In the genomic region with DNA sequence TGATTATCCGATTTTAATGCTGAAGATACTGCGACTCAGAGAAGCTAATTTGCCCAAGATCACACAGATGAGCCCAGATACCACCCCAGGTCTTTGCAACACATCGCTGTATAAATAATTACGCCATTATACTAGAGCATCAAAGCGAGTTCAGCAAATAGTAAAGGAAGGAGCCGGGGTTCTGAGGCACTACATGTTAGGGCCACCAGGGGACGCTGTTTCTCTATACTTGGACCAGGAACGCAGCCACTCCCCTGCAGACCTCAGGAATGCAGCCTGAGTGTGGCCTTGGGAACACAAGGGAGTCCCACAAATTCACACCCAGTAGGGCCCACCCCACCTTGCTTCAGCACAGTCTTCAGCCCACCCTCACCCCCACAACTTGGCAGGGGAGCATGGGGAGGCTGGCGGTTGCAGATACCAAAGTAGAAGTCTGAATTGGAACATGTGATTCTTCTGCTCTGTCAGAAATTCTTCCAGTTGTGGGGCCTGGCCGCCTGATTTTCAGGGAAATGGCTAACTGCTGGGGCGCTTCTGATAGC, we compare ENCODE assay signal across 8 cellular contexts. TPM values are rescaled to one million over a fixed set of nuclear protein-coding genes. Genes with fewer than 3 reads are reported as not detected.
A peak's percentile ranks its signal among the peaks of the same experiment; 100 is the strongest.
DNase-seq lines count a peak whose midpoint lies in the region; ATAC-seq and TF ChIP-seq lines count a peak whose summit lies in the region.

No MANE protein-coding gene starts in this region.

- no peaks in the 10 kb centered on the region for H4K20me1 ChIP-seq in Loucy (ENCODE audit: insufficient read depth, low read length, poor library complexity, severe bottlenecking)

- DNase-seq in AG08395 (ENCODE audit: low spot score) (peak; percentile 86), SK-N-DZ (ENCODE audit: low spot score) (peak; percentile 55), glomerular visceral epithelial cell (ENCODE audit: extremely low spot score) (peak; percentile 84)
- peak; percentile 82 for DNase-seq in activated naive CD4-positive, alpha-beta T cell treated with anti-CD3 and anti-CD28 coated beads, Interleukin-2, amount 10 ng/mL, durations not matched to agents 7 days and 5 days

- no peaks in the 10 kb centered on the region for H3K9me2 ChIP-seq in Loucy (replicated peaks; ENCODE audit: low read depth, low read length)

- CTCF ChIA-PET in activated naive CD4-positive, alpha-beta T cell treated with anti-CD3 and anti-CD28 coated beads, Interleukin-2, amount 10 ng/mL, durations not matched to agents 7 days and 5 days (lab: Charles Lee): interaction anchor here (0.7 to 5.6 kb wide), 18 partner anchors 12 to 187 kb away, joined by 3 to 50 read pairs (median 4); no protein-coding TSS in a partner anchor

- peaks cover 85% of the 10 kb centered on the region for H3K27me3 Mint-ChIP-seq in activated naive CD4-positive, alpha-beta T cell treated with anti-CD3 and anti-CD28 coated beads, Interleukin-2, amount 10 ng/mL, durations not matched to agents 7 days and 5 days

- H3K4me3 ChIP-seq in Loucy (ENCODE audit: low read length, poor library complexity, severe bottlenecking) (peak overlapping the region; percentile 46), parathyroid adenoma (ENCODE audit: low read depth, low read length) (peak overlapping the region; percentile 6), thymus (ENCODE audit: low read length) (no peak overlapping the region)

- no peak overlapping the region for H3K9ac ChIP-seq in Loucy (ENCODE audit: low read depth, low read length, poor library complexity, severe bottlenecking)
- peak overlapping the region; percentile 41 for H3K9ac ChIP-seq in parathyroid adenoma

- no peak overlapping the region for H3K27ac Mint-ChIP-seq in activated naive CD4-positive, alpha-beta T cell treated with anti-CD3 and anti-CD28 coated beads, Interleukin-2, amount 10 ng/mL, durations not matched to agents 7 days and 5 days

- H3K79me2 ChIP-seq in Loucy (ENCODE audit: insufficient read depth, low read length): no peaks in the 10 kb centered on the region
- no peaks in the 10 kb centered on the region for H3K79me2 ChIP-seq in parathyroid adenoma

- H3K4me2 ChIP-seq in Loucy (ENCODE audit: low read depth, low read length, poor library complexity, severe bottlenecking) (peak overlapping the region; percentile 28), parathyroid adenoma (ENCODE audit: low read length) (no peak overlapping the region)

- no peaks in the 10 kb centered on the region for H3K27me3 ChIP-seq in Loucy (ENCODE audit: insufficient read depth, low read length, poor library complexity, severe bottlenecking)
- no peaks in the 10 kb centered on the region for H3K27me3 ChIP-seq in parathyroid adenoma (ENCODE audit: control insufficient read depth, insufficient read depth, low read length)
- peaks cover 11% of the 10 kb centered on the region for H3K27me3 ChIP-seq in thymus (ENCODE audit: control insufficient read depth, insufficient read depth)

- 24% methylated on average over 11 of the region's 11 CpGs for WGBS in thymus

- H3K4me3 Mint-ChIP-seq in activated naive CD4-positive, alpha-beta T cell treated with anti-CD3 and anti-CD28 coated beads, Interleukin-2, amount 10 ng/mL, durations not matched to agents 7 days and 5 days: no peak overlapping the region

- peak; percentile 40 for ATAC-seq in GM19372 (IDR thresholded peaks at IDR 0.05; ENCODE audit: low read depth, unreplicated experiment)

- no peaks in the 10 kb centered on the region for H3K36me3 ChIP-seq in Loucy (ENCODE audit: insufficient read depth, low read length)
- no peaks in the 10 kb centered on the region for H3K36me3 ChIP-seq in parathyroid adenoma (ENCODE audit: control insufficient read depth, insufficient read depth, low read length)
- no peaks in the 10 kb centered on the region for H3K36me3 ChIP-seq in thymus (ENCODE audit: control insufficient read depth, insufficient read depth)

- H2AFZ ChIP-seq in Loucy (ENCODE audit: low read length) (peak overlapping the region; percentile 75), parathyroid adenoma (peak overlapping the region; percentile 71)

- no peaks in the 10 kb centered on the region for H3F3A ChIP-seq in Loucy (ENCODE audit: low read depth)

- no peaks in the 10 kb centered on the region for H3K4me1 Mint-ChIP-seq in activated naive CD4-positive, alpha-beta T cell treated with anti-CD3 and anti-CD28 coated beads, Interleukin-2, amount 10 ng/mL, durations not matched to agents 7 days and 5 days

- H3K36me3 Mint-ChIP-seq in activated naive CD4-positive, alpha-beta T cell treated with anti-CD3 and anti-CD28 coated beads, Interleukin-2, amount 10 ng/mL, durations not matched to agents 7 days and 5 days: no peaks in the 10 kb centered on the region

- H3K4me1 ChIP-seq in Loucy (ENCODE audit: insufficient read depth, low read length, poor library complexity, severe bottlenecking) (no peaks in the 10 kb centered on the region), parathyroid adenoma (peaks cover 22% of the 10 kb centered on the region), thymus (ENCODE audit: control insufficient read depth, insufficient read depth, low read length) (no peaks in the 10 kb centered on the region)

- H3K27ac ChIP-seq in parathyroid adenoma (peak overlapping the region; percentile 49), thymus (ENCODE audit: low read depth) (peak overlapping the region; percentile 40)

- TF ChIP-seq CTCF in Loucy (conservative IDR thresholded peaks at IDR 0.05; ENCODE audit: low read length): peak; percentile 99
- peak; percentile 100 for TF ChIP-seq CTCF in parathyroid adenoma (IDR thresholded peaks at IDR 0.05)

- H3K9me3 ChIP-seq in Loucy (ENCODE audit: insufficient read depth, low read depth, low read length): no peaks in the 10 kb centered on the region
- H3K9me3 ChIP-seq in parathyroid adenoma (ENCODE audit: control insufficient read depth, low read length): no peaks in the 10 kb centered on the region
- H3K9me3 ChIP-seq in thymus (ENCODE audit: control insufficient read depth): no peaks in the 10 kb centered on the region

- no peaks in the 10 kb centered on the region for H3K9me3 Mint-ChIP-seq in activated naive CD4-positive, alpha-beta T cell treated with anti-CD3 and anti-CD28 coated beads, Interleukin-2, amount 10 ng/mL, durations not matched to agents 7 days and 5 days

RNA-seq across cellular contexts. Expression of a gene that starts 57.8 kb away (rescaled TPM):
- 51.9 and 52.6 TPM in 2 replicates for polyA plus RNA-seq in SK-N-DZ (2014; cell fraction: cytosol; rRNA removed)
- polyA plus RNA-seq in SK-N-DZ (2014; cell fraction: nucleus; rRNA removed): 66.4 and 82.8 TPM in 2 replicates
- 53.6 TPM for polyA plus RNA-seq in thymus
